8 cellular contexts compared by ENCODE assay signal in genomic region chr5:31531543-31531887, GRCh38. TPM values are rescaled to one million over a fixed set of nuclear protein-coding genes. Genes with fewer than 3 reads are reported as not detected.
DNase-seq lines count a peak whose midpoint lies in the region; ATAC-seq and TF ChIP-seq lines count a peak whose summit lies in the region.

No MANE protein-coding gene starts in this region.

- H4K8ac ChIP-seq in IMR-90 (ENCODE audit: low read depth in 2 of 2, low read length in 2 of 2), result peak overlapping the region; percentile 62 to 65; a peak in 3 of 4 replicates

- no peaks in the 10 kb centered on the region for H3K27me3 Mint-ChIP-seq in natural killer cell (ENCODE audit: low read depth in 2 of 2)

- peak overlapping the region; percentile 87 for H3K9ac ChIP-seq in IMR-90 (ENCODE audit: low read depth, low read length)

- H3K14ac ChIP-seq in IMR-90 (replicated peaks; ENCODE audit: low read depth, low read length), result no peak overlapping the region

- H3K4me3 ChIP-seq in IMR-90 (ENCODE audit: insufficient read depth, low read depth, low read length) (peak overlapping the region; percentile 62), vagina (peak overlapping the region; percentile 85 to 88)

- H3K18ac ChIP-seq in IMR-90 (ENCODE audit: low read depth, low read length), result no peak overlapping the region

- H3K36me3 Mint-ChIP-seq in natural killer cell, result no peaks in the 10 kb centered on the region

- BruUV-seq in IMR-90 (replicated peaks; lab: Mats Ljungman, UMichigan), result no TSS peak

- no peak overlapping the region for H2BK120ac ChIP-seq in IMR-90 (ENCODE audit: low read depth, low read length)

- POLR2A ChIA-PET in IMR-90 (lab: Charles Lee; ENCODE audit: unreplicated experiment), result no interaction called here

- DNase-seq in DMS79 treated with DMSO at 0.1 percent for 48 hours (lab: John Stamatoyannopoulos, UW) (peak; percentile 31), DMS79 (lab: John Stamatoyannopoulos, UW) (no peak), IMR-90 (no peak), erythroblast (lab: John Stamatoyannopoulos, UW) (peak; percentile 57 to 65), natural killer cell (no peak), vagina (ENCODE audit: extremely low spot score in 2 of 2) (no peak)

- ATAC-seq in GM21723 (IDR thresholded peaks at IDR 0.05; ENCODE audit: unreplicated experiment) (peak; percentile 40), IMR-90 (ENCODE audit: low read depth) (peak; percentile 57), natural killer cell (peak; percentile 21 to 49 (median 37))
- peak; percentile 27 for ATAC-seq in activated CD4-positive, CD25-positive, alpha-beta regulatory T cell treated with anti-CD3 and anti-CD28 coated beads, Interleukin-2, amount 50 U/mL, for 24 hours

- H3K4me1 ChIP-seq in IMR-90 (ENCODE audit: control insufficient read depth, insufficient read depth, low read length) (peaks cover 4% of the 10 kb centered on the region), vagina (peaks cover 31% of the 10 kb centered on the region)

- no peak overlapping the region for H2BK20ac ChIP-seq in IMR-90 (ENCODE audit: low read depth, low read length)

- H4K20me1 ChIP-seq in IMR-90 (ENCODE audit: insufficient read depth, low read length), result peaks cover 4% of the 10 kb centered on the region

- peaks cover 53 to 62% of the 10 kb centered on the region in 2 donors for H3K4me1 Mint-ChIP-seq in natural killer cell

- TF ChIP-seq RAD21 in IMR-90 (IDR thresholded peaks at IDR 0.05; ENCODE audit: low read length), result no peak

- H4K91ac ChIP-seq in IMR-90 (ENCODE audit: insufficient read depth, low read depth, low read length), result no peak overlapping the region; the same call in 1 of the 2 replicates

- H3K79me1 ChIP-seq in IMR-90 (ENCODE audit: low read depth in 1 of 2, low read length in 2 of 2), result peaks cover 53 to 64% of the 10 kb centered on the region in 2 experiments

- CTCF ChIA-PET in IMR-90 (lab: Yijun Ruan, JAX), result interaction anchor here (1.0 to 1.2 kb wide), 2 partner anchors 11 to 116 kb away, joined by 3 read pairs; no protein-coding TSS in a partner anchor

- intact Hi-C loops in IMR-90 (cut with micrococcal nuclease) (no loop called here), natural killer cell (cut with micrococcal nuclease) (loop anchor here (5.0 kb wide), 1 partner anchor 561 kb away; no protein-coding TSS in a partner anchor), vagina (cut with DNase I) (no loop called here)

- H3K27ac ChIP-seq in IMR-90 (ENCODE audit: insufficient read depth, low read length) (peak overlapping the region; percentile 51), vagina (peak overlapping the region; percentile 70)

- no peaks in the 10 kb centered on the region for H3K9me3 ChIP-seq in IMR-90 (ENCODE audit: control insufficient read depth, insufficient read depth, low read length)
- no peaks in the 10 kb centered on the region for H3K9me3 ChIP-seq in vagina

- dilution Hi-C loops in IMR-90 (cut with HindIII; ENCODE audit: low sequenced_read_pairs, unreplicated experiment), result no loop called here

- H2BK15ac ChIP-seq in IMR-90 (ENCODE audit: low read depth, low read length), result no peak overlapping the region

- H3K27me3 ChIP-seq in IMR-90 (ENCODE audit: control insufficient read depth, insufficient read depth, low read length) (no peaks in the 10 kb centered on the region), vagina (no peaks in the 10 kb centered on the region)

- peak overlapping the region; percentile 92 for H2AFZ ChIP-seq in IMR-90 (replicated peaks; ENCODE audit: low read length, poor library complexity)

- TF ChIP-seq POLR2A in IMR-90 (IDR thresholded peaks at IDR 0.05; ENCODE audit: low read depth, low read length) (no peak), erythroblast (IDR thresholded peaks at IDR 0.05; ENCODE audit: low read length) (no peak), vagina (IDR thresholded peaks at IDR 0.05) (no peak)

- peak overlapping the region; percentile 93 for H3K4me2 ChIP-seq in IMR-90 (ENCODE audit: low read depth, low read length)

- peak overlapping the region; percentile 1 for H3K4ac ChIP-seq in IMR-90 (ENCODE audit: low read depth, low read length)

- H3K36me3 ChIP-seq in IMR-90 (ENCODE audit: control insufficient read depth, insufficient read depth, low read length) (peaks cover 20% of the 10 kb centered on the region), vagina (peaks cover 0 to 39% of the 10 kb centered on the region in 2 donors)

- H3K23ac ChIP-seq in IMR-90 (ENCODE audit: low read depth, low read length), result 0 out of 2 replicates have a peak overlapping the region, but pooled peaks have one; percentile 3

- no peak overlapping the region for H2AK5ac ChIP-seq in IMR-90 (ENCODE audit: low read depth, low read length)

- H2AK9ac ChIP-seq in IMR-90 (replicated peaks; ENCODE audit: low read depth, low read length, poor library complexity), result peak overlapping the region; percentile 7

- peak overlapping the region; percentile 94 to 95 for H3K27ac Mint-ChIP-seq in natural killer cell

- peak overlapping the region; percentile 1 for H4K5ac ChIP-seq in IMR-90 (ENCODE audit: low read depth, low read length)

- WGBS in IMR-90 (ENCODE audit: extremely low coverage in 2 of 2, insufficient read length in 1 of 2), 2 experiments, result 5% methylated on average over 7 of the region's 13 CpGs; no CpG with 5 or more reads in 1 of the 2 experiments

- in situ Hi-C loops in IMR-90 (cut with MboI; ENCODE audit: low sequenced_read_pairs), result no loop called here

- H3K4me3 Mint-ChIP-seq in natural killer cell, result peak overlapping the region; percentile 98

- H2BK5ac ChIP-seq in IMR-90 (ENCODE audit: low read depth, low read length, poor library complexity, severe bottlenecking), result no peak overlapping the region

- H3K9me3 Mint-ChIP-seq in natural killer cell, result no peaks in the 10 kb centered on the region

- no peak for TF ChIP-seq CTCF in IMR-90 (conservative IDR thresholded peaks at IDR 0.05; ENCODE audit: low read depth, low read length)
- TF ChIP-seq CTCF in natural killer cell (IDR thresholded peaks at IDR 0.05), result no peak
- TF ChIP-seq CTCF in vagina (IDR thresholded peaks at IDR 0.05), result no peak

- H3K56ac ChIP-seq in IMR-90 (ENCODE audit: extremely low read depth, insufficient read depth, low read length), result 0 out of 2 replicates have a peak overlapping the region, but pooled peaks have one; percentile 14

- peaks cover 10% of the 10 kb centered on the region; the same call in 1 of the 2 replicates for H3K9me1 ChIP-seq in IMR-90 (ENCODE audit: insufficient read depth, low read length)

TF ChIP-seq in IMR-90, 13 proteins besides CTCF, POLR2A, EP300 and RAD21:
- TF ChIP-seq MXI1 (IDR thresholded peaks at IDR 0.05; ENCODE audit: borderline replicate concordance, low read depth, low read length) (peak; percentile 78), FOS (IDR thresholded peaks at IDR 0.05; ENCODE audit: low read depth, low read length) (no peak)

RNA-seq across cellular contexts. Expression of gene DROSHA, which starts 0.4 kb away (rescaled TPM):
- total RNA-seq in IMR-90 (2012; rRNA removed), result 36.4 and 41.4 TPM in 2 replicates
- polyA plus RNA-seq in IMR-90 (2012; rRNA removed), result 36.5 and 39.6 TPM in 2 replicates
- polyA plus RNA-seq in IMR-90 (2012; cell fraction: cytosol; rRNA removed), result 6.8 and 22.8 TPM in 2 replicates
- 24.8 and 75.9 TPM in 2 replicates for polyA plus RNA-seq in IMR-90 (2012; cell fraction: nucleus; rRNA removed; ENCODE audit: low replicate concordance)
- total RNA-seq in natural killer cell, result 10 to 100 TPM; 44.9 to 55.9 (median 50.5) TPM
- 50.1 TPM for total RNA-seq in vagina

RNA-seq across cellular contexts. Expression of gene C5orf22, which starts 0.6 kb away (rescaled TPM):
- total RNA-seq in IMR-90 (2012; rRNA removed), result 19.9 and 23.3 TPM in 2 replicates
- 8.6 and 11.2 TPM in 2 replicates for polyA plus RNA-seq in IMR-90 (2012; rRNA removed)
- 2.2 and 2.6 TPM in 2 replicates for polyA plus RNA-seq in IMR-90 (2012; cell fraction: cytosol; rRNA removed)
- 2.3 and 7.9 TPM in 2 replicates for polyA plus RNA-seq in IMR-90 (2012; cell fraction: nucleus; rRNA removed; ENCODE audit: low replicate concordance)
- 10 to 100 TPM; 20.0 to 27.9 (median 21.4) TPM for total RNA-seq in natural killer cell
- total RNA-seq in vagina, result 18.2 TPM

Comparison
In these comparisons a context has a peak if more than half of its experiments do, and no peak if none do; other contexts are left out.
1. DNase-seq: peak in DMS79 treated with DMSO at 0.1 percent for 48 hours (single experiment) and erythroblast (2 of 2); none in DMS79 (single experiment), IMR-90 (single experiment), natural killer cell (single experiment) and vagina (0 of 2).
2. Peak in every context shown above with its lines, with median percentiles within 50 percentile points of each other: ATAC-seq.